ENCODE assay signal across 22 cellular contexts in genomic region chr10:45409782-45410181, GRCh38. TPM values are rescaled to one million over a fixed set of nuclear protein-coding genes. Genes with fewer than 3 reads are reported as not detected.
"Had no signal": no experiment of that assay in that cellular context is flagged by ENCODE, and none has a peak within 500 bp of the region (broad histone marks: within the 10 kb centered on the region; RNA-seq: fewer than 3 reads in every experiment).

No MANE protein-coding gene starts in this region.

- H3K36me3 Mint-ChIP-seq: activated naive CD8-positive, alpha-beta T cell treated with anti-CD3 and anti-CD28 coated beads for 36 hours; stimulated activated effector memory CD8-positive, alpha-beta T cell treated with anti-CD3 and anti-CD28 coated beads, Interleukin-12 subunit alpha, Interleukin-12 subunit beta, amount 100 ng/mL, for 72 hours had no signal

- H3K27ac ChIP-seq: cardiac muscle cell, epithelial cell of prostate, pancreas had no signal

- H3K4me3 Mint-ChIP-seq: activated naive CD8-positive, alpha-beta T cell treated with anti-CD3 and anti-CD28 coated beads for 36 hours; stimulated activated effector memory CD8-positive, alpha-beta T cell treated with anti-CD3 and anti-CD28 coated beads, Interleukin-12 subunit alpha, Interleukin-12 subunit beta, amount 100 ng/mL, for 72 hours had no signal

- ATAC-seq: activated T-cell treated with anti-CD3 and anti-CD28 coated beads, Interleukin-2, amount 50 U/mL, for 72 hours; left lobe of liver; sciatic nerve; stimulated activated effector memory CD8-positive, alpha-beta T cell treated with anti-CD3 and anti-CD28 coated beads, Interleukin-12 subunit alpha, Interleukin-12 subunit beta, amount 100 ng/mL, for 72 hours had no signal

- H3K27ac Mint-ChIP-seq: activated naive CD8-positive, alpha-beta T cell treated with anti-CD3 and anti-CD28 coated beads for 36 hours; activated T-cell treated with anti-CD3 and anti-CD28 coated beads, Interleukin-2, amount 50 U/mL, for 72 hours; stimulated activated effector memory CD8-positive, alpha-beta T cell treated with anti-CD3 and anti-CD28 coated beads, Interleukin-12 subunit alpha, Interleukin-12 subunit beta, amount 100 ng/mL, for 72 hours had no signal

- DNase-seq: activated CD4-positive, CD25-positive, alpha-beta regulatory T cell treated with anti-CD3 and anti-CD28 coated beads, Interleukin-2, amount 50 U/mL, for 72 hours; activated CD8-positive, alpha-beta memory T cell treated with anti-CD3 and anti-CD28 coated beads for 24 hours; activated gamma-delta T cell treated with Interleukin-2 at 50 U/mL for 16 hours; activated naive CD8-positive, alpha-beta T cell treated with anti-CD3 and anti-CD28 coated beads for 36 hours; activated T-cell treated with anti-CD3 and anti-CD28 coated beads, Interleukin-2, amount 50 U/mL, for 72 hours; amygdala; foreskin melanocyte; head of caudate nucleus; kidney; pancreas; stimulated activated CD4-positive, alpha-beta T cell treated with anti-CD3 and anti-CD28 coated beads, Interleukin-4, amount 100 ng/mL, for 24 hours; T-helper 1 cell; T1000; trophoblast cell had no signal

- H3K9me3 Mint-ChIP-seq: activated naive CD8-positive, alpha-beta T cell treated with anti-CD3 and anti-CD28 coated beads for 36 hours; activated T-cell treated with anti-CD3 and anti-CD28 coated beads, Interleukin-2, amount 50 U/mL, for 72 hours; stimulated activated effector memory CD8-positive, alpha-beta T cell treated with anti-CD3 and anti-CD28 coated beads, Interleukin-12 subunit alpha, Interleukin-12 subunit beta, amount 100 ng/mL, for 72 hours had no signal

- H3K27me3 Mint-ChIP-seq: activated naive CD8-positive, alpha-beta T cell treated with anti-CD3 and anti-CD28 coated beads for 36 hours had no signal

- H3K4me1 Mint-ChIP-seq: stimulated activated effector memory CD8-positive, alpha-beta T cell treated with anti-CD3 and anti-CD28 coated beads, Interleukin-12 subunit alpha, Interleukin-12 subunit beta, amount 100 ng/mL, for 72 hours had no signal

- H3K9me3 ChIP-seq: pancreas had no signal

- H3K36me3 ChIP-seq: cardiac muscle cell, pancreas had no signal

- H3K4me3 ChIP-seq: cardiac muscle cell, lung, pancreas had no signal

- H3K27me3 ChIP-seq: cardiac muscle cell, pancreas had no signal

RNA-seq across cellular contexts. Expression of gene ALOX5, which starts 35.8 kb away (rescaled TPM):
- total RNA-seq: dermis microvascular lymphatic vessel endothelial cell, myocyte had no signal
